Comparison of ENCODE assay signal across 10 cellular contexts in the genomic region with DNA sequence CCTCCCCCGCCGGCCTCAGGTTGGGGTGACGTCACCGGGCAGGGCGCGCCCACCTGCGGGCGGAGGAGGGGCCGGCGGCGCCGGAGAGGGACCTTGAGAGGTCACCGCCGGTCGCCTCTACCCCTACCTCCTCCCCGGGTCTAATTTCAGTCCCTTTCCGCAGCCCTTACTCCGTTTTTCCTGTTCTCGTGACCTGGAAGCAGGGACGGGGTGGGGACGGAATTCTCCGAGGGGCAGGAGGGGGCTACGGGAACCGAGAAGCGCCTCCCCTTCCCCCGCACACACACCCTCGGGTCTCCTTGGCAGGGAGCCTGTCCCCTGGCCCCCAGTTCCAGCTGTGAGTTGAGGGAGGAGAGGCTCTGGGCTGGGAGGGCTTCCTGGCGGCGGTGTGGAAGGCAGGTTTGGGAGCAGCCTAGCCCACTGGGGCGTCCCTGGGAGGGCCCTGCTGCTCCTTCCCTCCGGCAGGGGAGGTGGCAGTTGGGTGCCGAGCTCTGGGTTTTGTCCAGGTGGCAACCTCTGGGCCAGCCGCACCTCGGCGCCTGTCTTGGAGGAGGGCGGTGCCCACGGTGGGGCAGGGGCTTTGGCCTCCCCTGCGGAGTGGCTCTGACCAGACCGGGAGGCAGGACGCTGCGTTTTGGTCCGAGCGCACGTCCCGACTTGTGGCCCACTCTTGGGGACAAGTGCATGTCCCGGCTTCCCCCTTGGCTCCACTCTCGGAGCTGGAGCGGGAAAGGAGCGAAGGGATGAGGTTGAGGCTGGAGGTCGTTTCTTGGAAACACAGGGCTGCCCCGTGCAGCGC. TPM values are rescaled to one million over a fixed set of nuclear protein-coding genes. Genes with fewer than 3 reads are reported as not detected.
A peak's percentile ranks its signal among the peaks of the same experiment; 100 is the strongest.
DNase-seq lines count a peak whose midpoint lies in the region; ATAC-seq, FAIRE-seq and TF ChIP-seq lines count a peak whose summit lies in the region.
"Had no signal": no experiment of that assay in that cellular context is flagged by ENCODE, and none has a peak within 500 bp of the region (broad histone marks: within the 10 kb centered on the region; RNA-seq: fewer than 3 reads in every experiment).

No MANE protein-coding gene starts in this region.

- DNase-seq in DMS 273 (lab: John Stamatoyannopoulos, UW; ENCODE audit: unreplicated experiment) (peak; percentile 45), DMS 273 treated with DMSO at 0.1 percent for 48 hours (lab: John Stamatoyannopoulos, UW) (no peak), NCI-H146 (lab: John Stamatoyannopoulos, UW) (peak; percentile 77), GM12878 (ENCODE audit: low read depth, low spot score) (no peak), naive B cell (peak; percentile 62), SIG-M5 treated with dmso at 0.1 percent for 504 hours (lab: John Stamatoyannopoulos, UW; ENCODE audit: unreplicated experiment) (no peak), GDM1 (lab: John Stamatoyannopoulos, UW) (no peak)

- peak overlapping the region; percentile 65 for H3K4me3 ChIP-seq in GM12878
- H3K4me3 ChIP-seq: ovary had no signal

- peaks cover 29 to 36% (median 31%) of the 10 kb centered on the region in 3 donors for H3K4me1 Mint-ChIP-seq in naive B cell

- peaks cover 33% of the 10 kb centered on the region for H3K4me1 ChIP-seq in GM12878 (ENCODE audit: control insufficient read depth, insufficient read depth, low read length)

- H3K4me2 ChIP-seq in GM12878 (ENCODE audit: control insufficient read depth, insufficient read depth), result peak overlapping the region; percentile 98

- no peaks in the 10 kb centered on the region for H3K36me3 Mint-ChIP-seq in naive B cell

- peak; percentile 18 for FAIRE-seq in GM12878 (lab: Jason Lieb, UNC)
- FAIRE-seq: A204.1 had no signal

- TF ChIP-seq RAD21 in GM12878 (IDR thresholded peaks at IDR 0.05; ENCODE audit: insufficient read depth, low read depth, low read length), result no peak

- H3K9ac ChIP-seq in GM12878 (ENCODE audit: control insufficient read depth, insufficient read depth, low read length), result peak overlapping the region; percentile 27

- peak overlapping the region; percentile 81 to 92 (median 85) for H3K4me3 Mint-ChIP-seq in naive B cell

- RAD21 ChIA-PET in GM12878 (lab: Charles Lee; ENCODE audit: unreplicated experiment), result interaction anchor here (0.8 to 1.9 kb wide), 6 partner anchors 9 to 150 kb away, joined by 3 to 12 read pairs (median 3); partner anchors contain the start of genes NOXO1 and RPS2

- TF ChIP-seq EP300 in GM12878 (IDR thresholded peaks at IDR 0.05; ENCODE audit: borderline replicate concordance in 1 of 2, control insufficient read depth in 1 of 2, low read depth in 2 of 2, low read length in 2 of 2), result no peak

- under 1% methylated on average over 44 of the region's 52 CpGs for WGBS in GM12878 (ENCODE audit: insufficient coverage, insufficient replicate concordance, low lambda C conversion rate, missing lambda C conversion rate)

- POLR2A ChIA-PET in GM12878 (lab: Charles Lee), result interaction anchor here (0.6 to 3.3 kb wide), 7 partner anchors 9 to 314 kb away, joined by 3 to 18 read pairs (median 13); partner anchors contain the start of genes NOXO1, RNF151, RPS2 and TBL3

- H3K27ac ChIP-seq in GM12878 (ENCODE audit: control insufficient read depth, insufficient read depth), result peak overlapping the region; percentile 39; the same call in 1 of the 2 replicates
- H3K27ac ChIP-seq: ovary had no signal

- TF ChIP-seq POLR2A in GM12878 (IDR thresholded peaks at IDR 0.05; ENCODE audit: low read depth, low read length), result no peak

- intact Hi-C loops in GM12878 (cut with micrococcal nuclease; ENCODE audit: unreplicated experiment), result no loop called here

- peaks cover 5 to 6% of the 10 kb centered on the region in 2 experiments; a peak in 3 of 4 replicates for H3K36me3 ChIP-seq in GM12878 (ENCODE audit: control insufficient read depth in 2 of 2, insufficient read depth in 2 of 2, low read length in 1 of 2)
- H3K36me3 ChIP-seq: ovary had no signal

- no peaks in the 10 kb centered on the region for H3K27me3 ChIP-seq in GM12878 (replicated peaks in 1 of 2; ENCODE audit: control insufficient read depth in 2 of 2, insufficient read depth in 2 of 2, low read length in 1 of 2)
- H3K27me3 ChIP-seq: ovary had no signal

- BruUV-seq in GM12878 (replicated peaks; lab: Mats Ljungman, UMichigan), result no TSS peak

- H3K9me3 Mint-ChIP-seq in naive B cell, result no peaks in the 10 kb centered on the region

- in situ Hi-C loops in GM12878 (cut with MboI), result no loop called here

- no peaks in the 10 kb centered on the region for H4K20me1 ChIP-seq in GM12878 (ENCODE audit: control insufficient read depth, insufficient read depth)

- no peaks in the 10 kb centered on the region; the same call in 1 of the 2 replicates for H3K79me2 ChIP-seq in GM12878 (ENCODE audit: control insufficient read depth, insufficient read depth, low read length)

- peaks cover 1% of the 10 kb centered on the region; the same call in 1 of the 3 replicates for H3K9me3 ChIP-seq in GM12878 (replicated peaks; ENCODE audit: control insufficient read depth, insufficient read depth, low read length)
- H3K9me3 ChIP-seq: ovary had no signal

- SMC1A ChIA-PET in GM12878 (lab: Charles Lee; ENCODE audit: uncharacterized antibody, unreplicated experiment), result no interaction called here

- H3K27ac Mint-ChIP-seq in naive B cell, result peak overlapping the region; percentile 87 to 98 (median 96)

- peak; percentile 37 for ATAC-seq in GM12878
- ATAC-seq in naive B cell (ENCODE audit: low read depth in 2 of 2), result peak; percentile 13 to 15
- ATAC-seq in GM19452 (IDR thresholded peaks at IDR 0.05; ENCODE audit: unreplicated experiment), result no peak

- H3K27me3 Mint-ChIP-seq in naive B cell, result no peaks in the 10 kb centered on the region

- H2AFZ ChIP-seq in GM12878 (ENCODE audit: control insufficient read depth, low read depth, low read length), result peak overlapping the region; percentile 13

- no peak for TF ChIP-seq CTCF in GM12878 (IDR thresholded peaks at IDR 0.05 in 2 of 3, conservative IDR thresholded peaks at IDR 0.05 in 1 of 3; ENCODE audit: control insufficient read depth in 2 of 3, extremely low read depth in 1 of 3, insufficient read depth in 1 of 3, low read depth in 3 of 3, low read length in 3 of 3)

- CTCF ChIA-PET in GM12878 (lab: Yijun Ruan, JAX), result interaction anchor here (0.9 to 6.5 kb wide), 3 partner anchors 9 to 26 kb away, joined by 3 to 54 read pairs (median 5); partner anchors contain the start of genes NOXO1 and RPS2

RNA-seq across cellular contexts. Expression of gene SYNGR3, which starts 0.8 kb away (rescaled TPM):
- 4.2 and 4.8 TPM in 2 replicates for total RNA-seq in GM12878 (2013; cell fraction: nucleolus; rRNA removed)
- total RNA-seq in GM12878 (2014; rRNA removed), result 14.8 and 18.1 TPM in 2 replicates
- 5.9 and 6.0 TPM in 2 replicates for total RNA-seq in GM12878 (2014; rRNA removed; fragmentation: Illumina TruSeq; extraction: Trizol)
- 14.1 and 16.4 TPM in 2 replicates for total RNA-seq in GM12878 (2021)
- polyA plus RNA-seq in GM12878 (2011; ENCODE audit: low read depth), result 5.6 TPM
- 7.4 and 10.5 TPM in 2 replicates for polyA plus RNA-seq in GM12878 (2011; rRNA removed)
- 12.2 and 16.5 TPM in 2 replicates for polyA plus RNA-seq in GM12878 (2011; cell fraction: cytosol; rRNA removed)
- polyA plus RNA-seq in GM12878 (2011; cell fraction: nucleus; rRNA removed), result 33.9 and 40.8 TPM in 2 replicates
- 11.9 and 13.4 TPM in 2 replicates for polyA plus RNA-seq in GM12878 (2012)
- polyA plus RNA-seq in GM12878 (2014; fragmentation: Illumina TruSeq; extraction: Trizol), result 3.4 and 7.2 TPM in 2 replicates
- polyA plus RNA-seq in GM12878 (2014; fragmentation: Nextera tagmentation; extraction: Ambion mirVana), result 1 to 10 TPM; 1.2 to 2.0 TPM
- polyA plus RNA-seq in GM12878 (2014; rRNA removed), result 13.8 and 13.9 TPM in 2 replicates
- 1 to 10 TPM; 3.5 to 5.6 TPM for polyA plus RNA-seq in GM12878 (2016; fragmentation: Nextera tagmentation; extraction: Ambion mirVana)
- polyA minus RNA-seq in GM12878 (2011; rRNA and poly(A)+ RNA removed), result 6.7 and 10.8 TPM in 2 replicates
- 4.5 and 4.8 TPM in 2 replicates for polyA minus RNA-seq in GM12878 (2011; cell fraction: cytosol; rRNA and poly(A)+ RNA removed)
- 5.8 and 8.3 TPM in 2 replicates for polyA minus RNA-seq in GM12878 (2011; cell fraction: nucleus; rRNA and poly(A)+ RNA removed)
- polyA plus RNA-seq in naive B cell (ENCODE audit: low read depth in 6 of 6), result 1 to 10 TPM in 5 of 6 donors, not detected in 1; 1.5 to 4.1 (median 2.8) TPM

RNA-seq across cellular contexts. Expression of gene GFER, which starts 6.5 kb away (rescaled TPM):
- total RNA-seq in GM12878 (2013; cell fraction: nucleolus; rRNA removed), result 8.2 and 9.5 TPM in 2 replicates
- 36.6 and 38.2 TPM in 2 replicates for total RNA-seq in GM12878 (2014; rRNA removed)
- 19.8 and 20.7 TPM in 2 replicates for total RNA-seq in GM12878 (2014; rRNA removed; fragmentation: Illumina TruSeq; extraction: Trizol)
- 46.2 and 46.7 TPM in 2 replicates for total RNA-seq in GM12878 (2021)
- 7.5 TPM for polyA plus RNA-seq in GM12878 (2011; ENCODE audit: low read depth)
- polyA plus RNA-seq in GM12878 (2011; rRNA removed), result 13.7 and 24.3 TPM in 2 replicates
- polyA plus RNA-seq in GM12878 (2011; cell fraction: cytosol; rRNA removed), result 19.6 and 29.9 TPM in 2 replicates
- 22.6 and 24.0 TPM in 2 replicates for polyA plus RNA-seq in GM12878 (2011; cell fraction: nucleus; rRNA removed)
- polyA plus RNA-seq in GM12878 (2012), result 37.0 and 38.1 TPM in 2 replicates
- polyA plus RNA-seq in GM12878 (2014; fragmentation: Illumina TruSeq; extraction: Trizol), result 4.8 and 19.7 TPM in 2 replicates
- 1 to 10 TPM; 2.4 to 9.2 TPM for polyA plus RNA-seq in GM12878 (2014; fragmentation: Nextera tagmentation; extraction: Ambion mirVana)
- 46.4 and 62.0 TPM in 2 replicates for polyA plus RNA-seq in GM12878 (2014; rRNA removed)
- polyA plus RNA-seq in GM12878 (2016; fragmentation: Nextera tagmentation; extraction: Ambion mirVana), result 10 to 100 TPM; 55.8 to 57.7 TPM
- polyA minus RNA-seq in GM12878 (2011; rRNA and poly(A)+ RNA removed), result 6.9 and 9.4 TPM in 2 replicates
- polyA minus RNA-seq in GM12878 (2011; cell fraction: cytosol; rRNA and poly(A)+ RNA removed), result 13.5 and 13.9 TPM in 2 replicates
- polyA minus RNA-seq in GM12878 (2011; cell fraction: nucleus; rRNA and poly(A)+ RNA removed), result 11.5 and 12.6 TPM in 2 replicates
- polyA plus RNA-seq in naive B cell (ENCODE audit: low read depth in 6 of 6), result 10 to 100 TPM; 31.9 to 58.2 (median 37.6) TPM

RNA-seq across cellular contexts. Expression of gene NOXO1, which starts 9.3 kb away (rescaled TPM):
- 1.9 and 2.8 TPM in 2 replicates for total RNA-seq in GM12878 (2013; cell fraction: nucleolus; rRNA removed)
- total RNA-seq in GM12878 (2014; rRNA removed) (0.33 and 0.34 TPM in 2 replicates), GM12878 (2014; rRNA removed; fragmentation: Illumina TruSeq; extraction: Trizol) (not detected in 2 replicates), GM12878 (2021) (0.26 and 0.40 TPM in 2 replicates)
- not detected for polyA plus RNA-seq in GM12878 (2011; ENCODE audit: low read depth)
- polyA plus RNA-seq in GM12878 (2011; rRNA removed) (0.14 and 0.26 TPM in 2 replicates), GM12878 (2014; fragmentation: Illumina TruSeq; extraction: Trizol) (0.09 TPM in 1 of 2 replicates, not detected in the other), GM12878 (2014; fragmentation: Nextera tagmentation; extraction: Ambion mirVana) (not detected), GM12878 (2014; rRNA removed) (0.46 and 0.76 TPM in 2 replicates), GM12878 (2016; fragmentation: Nextera tagmentation; extraction: Ambion mirVana) (under 1 TPM in 1 of 2 experiments, not detected in 1; 0.14 TPM), naive B cell (ENCODE audit: low read depth in 6 of 6) (not detected)
- 0.91 and 1.1 TPM in 2 replicates for polyA plus RNA-seq in GM12878 (2011; cell fraction: cytosol; rRNA removed)
- 5.9 and 6.2 TPM in 2 replicates for polyA plus RNA-seq in GM12878 (2011; cell fraction: nucleus; rRNA removed)
- 0.17 TPM in 1 of 2 replicates, not detected in the other for polyA plus RNA-seq in GM12878 (2012)
- 0.67 TPM in 1 of 2 replicates, not detected in the other for polyA minus RNA-seq in GM12878 (2011; rRNA and poly(A)+ RNA removed)
- polyA minus RNA-seq in GM12878 (2011; cell fraction: cytosol; rRNA and poly(A)+ RNA removed), result not detected in 2 replicates
- polyA minus RNA-seq in GM12878 (2011; cell fraction: nucleus; rRNA and poly(A)+ RNA removed), result 0.77 and 1.5 TPM in 2 replicates

RNA-seq across cellular contexts. Expression of gene TBL3, which starts 18.7 kb away (rescaled TPM):
- total RNA-seq in GM12878 (2013; cell fraction: nucleolus; rRNA removed), result 28.0 and 31.8 TPM in 2 replicates
- total RNA-seq in GM12878 (2014; rRNA removed) (53.0 and 71.4 TPM in 2 replicates), GM12878 (2014; rRNA removed; fragmentation: Illumina TruSeq; extraction: Trizol) (8.2 and 9.6 TPM in 2 replicates), GM12878 (2021) (64.8 and 66.8 TPM in 2 replicates)
- polyA plus RNA-seq in GM12878 (2011; ENCODE audit: low read depth), result 9.8 TPM
- polyA plus RNA-seq in GM12878 (2011; rRNA removed) (4.6 and 20.9 TPM in 2 replicates), GM12878 (2014; fragmentation: Illumina TruSeq; extraction: Trizol) (5.6 and 21.7 TPM in 2 replicates), GM12878 (2014; fragmentation: Nextera tagmentation; extraction: Ambion mirVana) (1 to 10 TPM; 1.2 to 8.1 TPM), GM12878 (2014; rRNA removed) (46.8 and 65.1 TPM in 2 replicates), GM12878 (2016; fragmentation: Nextera tagmentation; extraction: Ambion mirVana) (100 to 1,000 TPM in 1 of 2 experiments, 10 to 100 TPM in 1; 89.6 to 101 TPM), naive B cell (ENCODE audit: low read depth in 6 of 6) (10 to 100 TPM; 10.9 to 54.8 (median 35.4) TPM)
- polyA plus RNA-seq in GM12878 (2011; cell fraction: cytosol; rRNA removed), result 39.7 and 48.7 TPM in 2 replicates
- polyA plus RNA-seq in GM12878 (2011; cell fraction: nucleus; rRNA removed), result 111 and 145 TPM in 2 replicates
- polyA plus RNA-seq in GM12878 (2012), result 20.6 and 30.3 TPM in 2 replicates
- polyA minus RNA-seq in GM12878 (2011; rRNA and poly(A)+ RNA removed), result 34.5 and 66.7 TPM in 2 replicates
- 26.2 and 31.5 TPM in 2 replicates for polyA minus RNA-seq in GM12878 (2011; cell fraction: cytosol; rRNA and poly(A)+ RNA removed)
- polyA minus RNA-seq in GM12878 (2011; cell fraction: nucleus; rRNA and poly(A)+ RNA removed), result 26.6 and 42.8 TPM in 2 replicates

RNA-seq across cellular contexts. Expression of gene ZNF598, which starts 19.1 kb away (rescaled TPM):
- total RNA-seq in GM12878 (2013; cell fraction: nucleolus; rRNA removed), result 23.8 and 28.6 TPM in 2 replicates
- total RNA-seq in GM12878 (2014; rRNA removed) (14.7 and 20.6 TPM in 2 replicates), GM12878 (2014; rRNA removed; fragmentation: Illumina TruSeq; extraction: Trizol) (11.0 and 14.4 TPM in 2 replicates), GM12878 (2021) (71.3 and 74.0 TPM in 2 replicates)
- polyA plus RNA-seq in GM12878 (2011; ENCODE audit: low read depth), result 5.9 TPM
- polyA plus RNA-seq in GM12878 (2011; rRNA removed) (4.7 and 12.7 TPM in 2 replicates), GM12878 (2014; fragmentation: Illumina TruSeq; extraction: Trizol) (5.8 and 14.4 TPM in 2 replicates), GM12878 (2014; fragmentation: Nextera tagmentation; extraction: Ambion mirVana) (under 1 TPM; 0.08 to 0.84 TPM), GM12878 (2014; rRNA removed) (53.8 and 70.0 TPM in 2 replicates), GM12878 (2016; fragmentation: Nextera tagmentation; extraction: Ambion mirVana) (10 to 100 TPM in 1 of 2 experiments, 1 to 10 TPM in 1; 8.0 to 19.4 TPM), naive B cell (ENCODE audit: low read depth in 6 of 6) (1 to 10 TPM; 2.7 to 8.4 (median 3.9) TPM)
- 26.7 and 35.4 TPM in 2 replicates for polyA plus RNA-seq in GM12878 (2011; cell fraction: cytosol; rRNA removed)
- polyA plus RNA-seq in GM12878 (2011; cell fraction: nucleus; rRNA removed), result 102 and 139 TPM in 2 replicates
- 21.2 and 28.2 TPM in 2 replicates for polyA plus RNA-seq in GM12878 (2012)
- 8.7 and 17.7 TPM in 2 replicates for polyA minus RNA-seq in GM12878 (2011; rRNA and poly(A)+ RNA removed)
- polyA minus RNA-seq in GM12878 (2011; cell fraction: cytosol; rRNA and poly(A)+ RNA removed), result 19.8 and 21.5 TPM in 2 replicates
- 12.5 and 23.1 TPM in 2 replicates for polyA minus RNA-seq in GM12878 (2011; cell fraction: nucleus; rRNA and poly(A)+ RNA removed)

Comparison
In these comparisons a context has a peak if more than half of its experiments do, and no peak if none do; other contexts are left out.
1. DNase-seq: peak in DMS 273 (single experiment), NCI-H146 (single experiment) and naive B cell (single experiment); none in DMS 273 treated with DMSO at 0.1 percent for 48 hours (single experiment), GM12878 (single experiment), SIG-M5 treated with dmso at 0.1 percent for 504 hours (single experiment) and GDM1 (single experiment).